In genomic region chr6:42251500-42251899, GRCh38 we compare ENCODE assay signal across 16 cellular contexts. TPM values are rescaled to one million over a fixed set of nuclear protein-coding genes. Genes with fewer than 3 reads are reported as not detected.
DNase-seq lines count a peak whose midpoint lies in the region; ATAC-seq and TF ChIP-seq lines count a peak whose summit lies in the region.
"Had no signal": no experiment of that assay in that cellular context is flagged by ENCODE, and none has a peak within 500 bp of the region (broad histone marks: within the 10 kb centered on the region; RNA-seq: fewer than 3 reads in every experiment).

No MANE protein-coding gene starts in this region.

- H3K4me3 ChIP-seq in CD8-positive, alpha-beta T cell (ENCODE audit: low read depth, low read length) = no peak overlapping the region
- H3K4me3 ChIP-seq in Panc1 (ENCODE audit: low read depth in 2 of 2, low read length in 2 of 2) (no peak overlapping the region), fibroblast of villous mesenchyme (ENCODE audit: low read depth, low read length) (no peak overlapping the region), testis (no peak overlapping the region)
- H3K4me3 ChIP-seq: prostate gland had no signal

- CTCF ChIA-PET in CD8-positive, alpha-beta T cell (lab: Charles Lee) = interaction anchor here (0.6 to 0.9 kb wide), 3 partner anchors 10 to 388 kb away, joined by 4 to 6 read pairs (median 4); no protein-coding TSS in a partner anchor
- CTCF ChIA-PET in Panc1 (lab: Charles Lee) = no interaction called here

- BruUV-seq in Panc1 (replicated peaks; lab: Mats Ljungman, UMichigan) = no TSS peak

- TF ChIP-seq CTCF in CD8-positive, alpha-beta T cell (IDR thresholded peaks at IDR 0.05) = no peak
- no peak for TF ChIP-seq CTCF in Panc1 (IDR thresholded peaks at IDR 0.05)
- TF ChIP-seq CTCF in fibroblast of villous mesenchyme (IDR thresholded peaks at IDR 0.05; ENCODE audit: insufficient read depth, low read depth, low read length) = no peak
- no peak for TF ChIP-seq CTCF in testis (IDR thresholded peaks at IDR 0.05)

- POLR2A ChIA-PET in CD8-positive, alpha-beta T cell (lab: Charles Lee) = no interaction called here
- POLR2A ChIA-PET in Panc1 (lab: Charles Lee) = no interaction called here

- WGBS in testis, 2 donors = 33 to 50% methylated on average over 1 of the region's 1 CpG

- no peaks in the 10 kb centered on the region for H3K4me1 ChIP-seq in CD8-positive, alpha-beta T cell (ENCODE audit: insufficient read depth, low read length)
- peaks cover 10% of the 10 kb centered on the region for H3K4me1 ChIP-seq in Panc1 (ENCODE audit: control insufficient read depth, insufficient read depth, low read length)
- peaks cover 30% of the 10 kb centered on the region for H3K4me1 ChIP-seq in testis
- H3K4me1 ChIP-seq: prostate gland had no signal

- no peaks in the 10 kb centered on the region for H3K4me1 Mint-ChIP-seq in CD8-positive, alpha-beta T cell (ENCODE audit: low read depth)
- H3K4me1 Mint-ChIP-seq: stimulated activated memory B cell treated with anti-CD40 and anti-IgM and Interleukin-4, amounts not matched to agents 10 μg/mL and 1 μg/mL and 100 μg/mL, for 72 hours had no signal

- H3K36me3 Mint-ChIP-seq in CD8-positive, alpha-beta T cell = peaks cover 91% of the 10 kb centered on the region

- in situ Hi-C loops in Panc1 (cut with HindIII; ENCODE audit: low pct_unique_long_range_greater_than_20kb, low sequenced_read_pairs) = no loop called here

- H3K36me3 ChIP-seq in CD8-positive, alpha-beta T cell (ENCODE audit: insufficient read depth, low read length) = peaks cover 28% of the 10 kb centered on the region
- H3K36me3 ChIP-seq in Panc1 (ENCODE audit: control insufficient read depth, insufficient read depth, low read length) (peaks cover 17% of the 10 kb centered on the region), testis (ENCODE audit: low read depth, missing control alignments) (no peaks in the 10 kb centered on the region)
- H3K36me3 ChIP-seq: prostate gland had no signal

- no peaks in the 10 kb centered on the region for H3K9me3 ChIP-seq in CD8-positive, alpha-beta T cell (ENCODE audit: low read length)
- H3K9me3 ChIP-seq in Panc1 (ENCODE audit: control insufficient read depth, insufficient read depth, low read depth, low read length) = no peaks in the 10 kb centered on the region
- H3K9me3 ChIP-seq in testis = no peaks in the 10 kb centered on the region
- H3K9me3 ChIP-seq: prostate gland had no signal

- no peaks in the 10 kb centered on the region for H3K27me3 ChIP-seq in CD8-positive, alpha-beta T cell (ENCODE audit: insufficient read depth, low read length)
- H3K27me3 ChIP-seq in Panc1 (ENCODE audit: control insufficient read depth, insufficient read depth, low read length) (no peaks in the 10 kb centered on the region), testis (no peaks in the 10 kb centered on the region)

- TF ChIP-seq POLR2A in testis (IDR thresholded peaks at IDR 0.05) = no peak

- H3K27ac ChIP-seq in CD8-positive, alpha-beta T cell (ENCODE audit: low read depth, low read length) = no peak overlapping the region
- H3K27ac ChIP-seq in Panc1 (ENCODE audit: low read length) = peak overlapping the region; percentile 44; the same call in 1 of the 2 replicates
- H3K27ac ChIP-seq in testis = no peak overlapping the region
- H3K27ac ChIP-seq: prostate gland had no signal

- H3K27ac Mint-ChIP-seq in CD8-positive, alpha-beta T cell = peak overlapping the region; percentile 41
- H3K27ac Mint-ChIP-seq: activated T-helper 1 cell treated with anti-CD3 and anti-CD28 coated beads, Interleukin-12 subunit alpha, Interleukin-12 subunit beta, Interleukin-2, Interleukin-4 antibody, amounts not matched to agents 30 ng/mL and 10 ng/mL and 1 ng/mL, durations not matched to agents 14 hours and 24 hours and 36 hours; stimulated activated memory B cell treated with anti-CD40 and anti-IgM and Interleukin-4, amounts not matched to agents 10 μg/mL and 1 μg/mL and 100 μg/mL, for 72 hours; T-helper 1 cell treated with Interleukin-12 subunit alpha and Interleukin-12 subunit beta and Interleukin-4 antibody, amounts not matched to agents 30 μg/mL and 1 μg/mL, for 36 hours had no signal

- intact Hi-C loops in CD8-positive, alpha-beta T cell (cut with DNase I, micrococcal nuclease) = no loop called here
- intact Hi-C loops in Panc1 (cut with micrococcal nuclease; ENCODE audit: unreplicated experiment) (no loop called here), sciatic nerve (cut with DNase I) (no loop called here), testis (cut with DNase I; ENCODE audit: low total_unique reads) (no loop called here)

- DNase-seq in CD8-positive, alpha-beta T cell = no peak
- DNase-seq in Panc1 (ENCODE audit: low read depth, low spot score) = no peak
- peak; percentile 34 for DNase-seq in fibroblast of villous mesenchyme (ENCODE audit: low read depth)
- DNase-seq in sciatic nerve (ENCODE audit: low spot score) = no peak
- no peak for DNase-seq in cortex of kidney (lab: John Stamatoyannopoulos, UW)
- no peak for DNase-seq in KG1 (lab: John Stamatoyannopoulos, UW)
- DNase-seq in testis = no peak
- no peak for DNase-seq in stimulated activated naive CD4-positive, alpha-beta T cell (lab: John Stamatoyannopoulos, UW)
- DNase-seq: activated CD4-positive, alpha-beta T cell treated with anti-CD3 and anti-CD28 coated beads, Interleukin-2, amount 50 U/mL, for 1 hour; central memory CD4-positive, alpha-beta T cell; NCI-H226; PC-3 had no signal

- H3K9me3 Mint-ChIP-seq in CD8-positive, alpha-beta T cell = no peaks in the 10 kb centered on the region
- H3K9me3 Mint-ChIP-seq: activated T-helper 1 cell treated with anti-CD3 and anti-CD28 coated beads, Interleukin-12 subunit alpha, Interleukin-12 subunit beta, Interleukin-2, Interleukin-4 antibody, amounts not matched to agents 30 ng/mL and 10 ng/mL and 1 ng/mL, durations not matched to agents 14 hours and 24 hours and 36 hours; stimulated activated memory B cell treated with anti-CD40 and anti-IgM and Interleukin-4, amounts not matched to agents 10 μg/mL and 1 μg/mL and 100 μg/mL, for 72 hours; T-helper 1 cell treated with Interleukin-12 subunit alpha and Interleukin-12 subunit beta and Interleukin-4 antibody, amounts not matched to agents 30 μg/mL and 1 μg/mL, for 36 hours had no signal

- no peaks in the 10 kb centered on the region for H3K27me3 Mint-ChIP-seq in CD8-positive, alpha-beta T cell (ENCODE audit: low read depth)
- H3K27me3 Mint-ChIP-seq: stimulated activated memory B cell treated with anti-CD40 and anti-IgM and Interleukin-4, amounts not matched to agents 10 μg/mL and 1 μg/mL and 100 μg/mL, for 72 hours had no signal

- no peak for ATAC-seq in CD8-positive, alpha-beta T cell
- ATAC-seq in Panc1 (no peak), sciatic nerve (peak; percentile 60)
- ATAC-seq: PC-3; stimulated activated memory B cell treated with anti-CD40 and anti-IgM and Interleukin-4, amounts not matched to agents 10 μg/mL and 1 μg/mL and 100 μg/mL, for 72 hours had no signal

- H3K4me3 Mint-ChIP-seq in CD8-positive, alpha-beta T cell = no peak overlapping the region
- H3K4me3 Mint-ChIP-seq: activated T-helper 1 cell treated with anti-CD3 and anti-CD28 coated beads, Interleukin-12 subunit alpha, Interleukin-12 subunit beta, Interleukin-2, Interleukin-4 antibody, amounts not matched to agents 30 ng/mL and 10 ng/mL and 1 ng/mL, durations not matched to agents 14 hours and 24 hours and 36 hours; stimulated activated memory B cell treated with anti-CD40 and anti-IgM and Interleukin-4, amounts not matched to agents 10 μg/mL and 1 μg/mL and 100 μg/mL, for 72 hours; T-helper 1 cell treated with Interleukin-12 subunit alpha and Interleukin-12 subunit beta and Interleukin-4 antibody, amounts not matched to agents 30 μg/mL and 1 μg/mL, for 36 hours had no signal

RNA-seq across cellular contexts. Expression of gene MRPS10, which starts 33.8 kb away (rescaled TPM):
- total RNA-seq in CD8-positive, alpha-beta T cell = 10 to 100 TPM; 17.0 to 17.4 TPM
- 67.6 TPM for total RNA-seq in Panc1 (2021; ENCODE audit: unreplicated experiment)
- 48.0 TPM for polyA plus RNA-seq in Panc1 (2012; ENCODE audit: insufficient read length)
- total RNA-seq in fibroblast of villous mesenchyme = 47.0 and 66.5 TPM in 2 replicates
- total RNA-seq in sciatic nerve = 23.0 TPM
- total RNA-seq in testis = 10 to 100 TPM; 35.8 to 42.0 TPM
- polyA plus RNA-seq in testis (ENCODE audit: insufficient read depth, low read depth, low replicate concordance) = 33.9 TPM

RNA-seq across cellular contexts. Expression of gene GUCA1B, which starts 56.7 kb away (rescaled TPM):
- 1 to 10 TPM; 1.2 to 2.2 TPM for total RNA-seq in CD8-positive, alpha-beta T cell
- total RNA-seq in Panc1 (2021; ENCODE audit: unreplicated experiment) (1.4 TPM), fibroblast of villous mesenchyme (not detected in 2 replicates), sciatic nerve (5.3 TPM), testis (1 to 10 TPM; 3.0 to 3.7 TPM)
- 0.93 TPM for polyA plus RNA-seq in Panc1 (2012; ENCODE audit: insufficient read length)
- polyA plus RNA-seq in testis (ENCODE audit: insufficient read depth, low read depth, low replicate concordance) = 2.8 TPM
